21 cellular contexts compared by ENCODE assay signal in genomic region chr2:143745060-143745459, GRCh38.
DNase-seq lines count a peak whose midpoint lies in the region; ATAC-seq, FAIRE-seq and TF ChIP-seq lines count a peak whose summit lies in the region.
"Had no signal": no experiment of that assay in that cellular context is flagged by ENCODE, and none has a peak within 500 bp of the region (broad histone marks: within the 10 kb centered on the region; RNA-seq: fewer than 3 reads in every experiment).

No MANE protein-coding gene starts in this region.

- H3K9me3 Mint-ChIP-seq in CD4-positive, CD25-positive, alpha-beta regulatory T cell = no peaks in the 10 kb centered on the region
- no peaks in the 10 kb centered on the region for H3K9me3 Mint-ChIP-seq in nephron
- H3K9me3 Mint-ChIP-seq in activated CD8-positive, alpha-beta memory T cell treated with anti-CD3 and anti-CD28 coated beads, Interleukin-2, amount 10 ng/mL, durations not matched to agents 7 days and 5 days (ENCODE audit: low read depth) = no peaks in the 10 kb centered on the region
- H3K9me3 Mint-ChIP-seq: activated naive CD8-positive, alpha-beta T cell treated with anti-CD3 and anti-CD28 coated beads, Interleukin-2, amount 10 ng/mL, durations not matched to agents 7 days and 5 days; activated T-helper 2 cell treated with anti-CD3 and anti-CD28 coated beads, Interferon-gamma antibody, Interleukin-2, Interleukin-4, amounts not matched to agents 10 μg/mL and 5 μg/mL and 100 μg/mL, durations not matched to agents 14 hours and 24 hours and 36 hours; T-helper 2 cell treated with Interferon-gamma antibody and Interleukin-4, amounts not matched to agents 5 μg/mL and 100 μg/mL, for 36 hours had no signal

- no peaks in the 10 kb centered on the region for H3K79me1 ChIP-seq in H1 (ENCODE audit: low read depth, low read length)

- H3K56ac ChIP-seq in H1 (replicated peaks; ENCODE audit: insufficient read length, low read depth, low read length) = no peak overlapping the region

- H3K9me3 ChIP-seq in CD4-positive, CD25-positive, alpha-beta regulatory T cell (ENCODE audit: control insufficient read depth in 2 of 2, low read length in 2 of 2) = no peaks in the 10 kb centered on the region
- H3K9me3 ChIP-seq in HEK293 (ENCODE audit: control insufficient read depth, insufficient read depth, low read depth, low read length) (no peaks in the 10 kb centered on the region), H1 (ENCODE audit: insufficient read depth in 2 of 2, low read depth in 1 of 2, low read length in 1 of 2) (no peaks in the 10 kb centered on the region), colonic mucosa (no peaks in the 10 kb centered on the region)
- H3K9me3 ChIP-seq: BLaER1, esophagus muscularis mucosa, gastrocnemius medialis, suprapubic skin had no signal

- H4K20me1 ChIP-seq in H1 (replicated peaks in 1 of 2; ENCODE audit: control insufficient read depth in 1 of 2, insufficient read depth in 2 of 2, low read length in 2 of 2) = no peaks in the 10 kb centered on the region
- H4K20me1 ChIP-seq: BLaER1 had no signal

- intact Hi-C loops in colonic mucosa (cut with DNase I) = no loop called here

- H3K27me3 Mint-ChIP-seq in CD4-positive, CD25-positive, alpha-beta regulatory T cell = no peaks in the 10 kb centered on the region
- H3K27me3 Mint-ChIP-seq in nephron (ENCODE audit: low read depth) = no peaks in the 10 kb centered on the region
- no peaks in the 10 kb centered on the region for H3K27me3 Mint-ChIP-seq in activated CD8-positive, alpha-beta memory T cell treated with anti-CD3 and anti-CD28 coated beads, Interleukin-2, amount 10 ng/mL, durations not matched to agents 7 days and 5 days
- H3K27me3 Mint-ChIP-seq: activated naive CD8-positive, alpha-beta T cell treated with anti-CD3 and anti-CD28 coated beads, Interleukin-2, amount 10 ng/mL, durations not matched to agents 7 days and 5 days had no signal

- no peaks in the 10 kb centered on the region for H3K4me1 ChIP-seq in CD4-positive, CD25-positive, alpha-beta regulatory T cell (ENCODE audit: control insufficient read depth, insufficient read depth, low read length, poor library complexity, severe bottlenecking)
- H3K4me1 ChIP-seq in HEK293 (ENCODE audit: control insufficient read depth, insufficient read depth, low read length) (no peaks in the 10 kb centered on the region), H1 (replicated peaks in 1 of 4; ENCODE audit: control insufficient read depth in 3 of 4, insufficient read depth in 4 of 4, low read length in 3 of 4) (peaks cover 0 to 6% (median 4%) of the 10 kb centered on the region in 4 experiments; a peak in 4 of 7 replicates), colonic mucosa (no peaks in the 10 kb centered on the region)
- H3K4me1 ChIP-seq: esophagus muscularis mucosa, gastrocnemius medialis, suprapubic skin had no signal

- FAIRE-seq in H1 (lab: Jason Lieb, UNC) = peak; percentile 28
- FAIRE-seq: keratinocyte had no signal

- no peak overlapping the region for H3K27ac ChIP-seq in CD4-positive, CD25-positive, alpha-beta regulatory T cell (ENCODE audit: insufficient read depth, low read length, poor library complexity, severe bottlenecking)
- no peak overlapping the region for H3K27ac ChIP-seq in HEK293 (ENCODE audit: extremely low read depth, low read depth, low read length)
- no peak overlapping the region for H3K27ac ChIP-seq in H1 (ENCODE audit: low read depth, low read length)
- no peak overlapping the region for H3K27ac ChIP-seq in colonic mucosa
- H3K27ac ChIP-seq: BLaER1, esophagus muscularis mucosa, gastrocnemius medialis, suprapubic skin, VCaP had no signal

- TF ChIP-seq POLR2A in H1 (IDR thresholded peaks at IDR 0.05; ENCODE audit: control extremely low read depth in 1 of 2, low read depth in 2 of 2, low read length in 2 of 2) = no peak

- H3K23me2 ChIP-seq in H1 (ENCODE audit: low read depth, low read length) = no peaks in the 10 kb centered on the region

- H2BK5ac ChIP-seq in H1 (ENCODE audit: low read depth, low read length) = no peak overlapping the region

- no peak for TF ChIP-seq EP300 in H1 (IDR thresholded peaks at IDR 0.05; ENCODE audit: borderline replicate concordance in 1 of 2, low read depth in 2 of 2, low read length in 2 of 2)

- WGBS in H1 (ENCODE audit: extremely low coverage in 1 of 2, insufficient coverage in 1 of 2, insufficient read length in 1 of 2, insufficient replicate concordance in 2 of 2, low coverage in 1 of 2, low lambda C conversion rate in 2 of 2, missing lambda C conversion rate in 1 of 2), 2 experiments = 59% methylated on average over 2 of the region's 2 CpGs; no CpG with 5 or more reads in 1 of the 2 experiments

- H4K8ac ChIP-seq in H1 (ENCODE audit: extremely low read depth, insufficient read depth, low read length) = no peak overlapping the region

- H3K23ac ChIP-seq in H1 (ENCODE audit: insufficient read length) = no peak overlapping the region

- no peak overlapping the region for H3K9ac ChIP-seq in H1 (replicated peaks in 1 of 4; ENCODE audit: extremely low read depth in 1 of 4, low read depth in 3 of 4, low read length in 3 of 4)
- H3K9ac ChIP-seq in colonic mucosa (ENCODE audit: low read depth in 2 of 2, low read length in 2 of 2) = no peak overlapping the region
- H3K9ac ChIP-seq: BLaER1 had no signal

- CTCF ChIA-PET in HEK293 (lab: Yijun Ruan, JAX) = no interaction called here
- CTCF ChIA-PET in H1 (lab: Charles Lee; ENCODE audit: partially characterized antibody) = interaction anchor here (1.3 kb wide), 1 partner anchor 17 kb away, joined by 3 read pairs; no protein-coding TSS in a partner anchor
- CTCF ChIA-PET in activated CD8-positive, alpha-beta memory T cell treated with anti-CD3 and anti-CD28 coated beads, Interleukin-2, amount 10 ng/mL, durations not matched to agents 7 days and 5 days (lab: Charles Lee) = no interaction called here

- H3K4ac ChIP-seq in H1 (replicated peaks; ENCODE audit: insufficient read length, low read depth, low read length) = no peak overlapping the region

- H2AK5ac ChIP-seq in H1 (ENCODE audit: low read depth, low read length) = no peak overlapping the region

- H4K91ac ChIP-seq in H1 (replicated peaks; ENCODE audit: insufficient read length, low read length) = no peak overlapping the region

- H3K14ac ChIP-seq in H1 (ENCODE audit: insufficient read length) = no peak overlapping the region

- no peak overlapping the region for H2BK20ac ChIP-seq in H1 (ENCODE audit: low read length)

- H2BK120ac ChIP-seq in H1 (replicated peaks; ENCODE audit: low read depth, low read length) = no peak overlapping the region

- peak overlapping the region; percentile 52; the same call in 1 of the 2 replicates for H2BK12ac ChIP-seq in H1 (ENCODE audit: low read depth, low read length)

- peak overlapping the region in 2 of 3 donors; percentile 45 to 62 for H3K27ac Mint-ChIP-seq in CD4-positive, CD25-positive, alpha-beta regulatory T cell
- peak overlapping the region in 2 of 3 experiments; percentile 18 to 72 for H3K27ac Mint-ChIP-seq in nephron
- H3K27ac Mint-ChIP-seq in activated CD8-positive, alpha-beta memory T cell treated with anti-CD3 and anti-CD28 coated beads, Interleukin-2, amount 10 ng/mL, durations not matched to agents 7 days and 5 days = no peak overlapping the region
- H3K27ac Mint-ChIP-seq: activated naive CD8-positive, alpha-beta T cell treated with anti-CD3 and anti-CD28 coated beads, Interleukin-2, amount 10 ng/mL, durations not matched to agents 7 days and 5 days; activated T-helper 2 cell treated with anti-CD3 and anti-CD28 coated beads, Interferon-gamma antibody, Interleukin-2, Interleukin-4, amounts not matched to agents 10 μg/mL and 5 μg/mL and 100 μg/mL, durations not matched to agents 14 hours and 24 hours and 36 hours; T-helper 2 cell treated with Interferon-gamma antibody and Interleukin-4, amounts not matched to agents 5 μg/mL and 100 μg/mL, for 36 hours had no signal

- no peak overlapping the region for H3K4me3 Mint-ChIP-seq in CD4-positive, CD25-positive, alpha-beta regulatory T cell
- H3K4me3 Mint-ChIP-seq in nephron = no peak overlapping the region
- H3K4me3 Mint-ChIP-seq in activated CD8-positive, alpha-beta memory T cell treated with anti-CD3 and anti-CD28 coated beads, Interleukin-2, amount 10 ng/mL, durations not matched to agents 7 days and 5 days = no peak overlapping the region
- H3K4me3 Mint-ChIP-seq: activated naive CD8-positive, alpha-beta T cell treated with anti-CD3 and anti-CD28 coated beads, Interleukin-2, amount 10 ng/mL, durations not matched to agents 7 days and 5 days; T-helper 2 cell treated with Interferon-gamma antibody and Interleukin-4, amounts not matched to agents 5 μg/mL and 100 μg/mL, for 36 hours had no signal

- POLR2A ChIA-PET in HEK293 (lab: Yijun Ruan, JAX) = no interaction called here
- POLR2A ChIA-PET in H1 (lab: Charles Lee; ENCODE audit: partially characterized antibody) = no interaction called here

- TF ChIP-seq CTCF in HEK293 (tag by site-specific recombination; IDR thresholded peaks at IDR 0.05) (no peak), H1 (IDR thresholded peaks at IDR 0.05; ENCODE audit: control extremely low read depth in 1 of 3, insufficient read depth in 1 of 3, low read depth in 1 of 3, low read length in 3 of 3) (no peak), nephron (IDR thresholded peaks at IDR 0.05; ENCODE audit: unreplicated experiment in 3 of 3) (no peak), colonic mucosa (IDR thresholded peaks at IDR 0.05) (no peak)

- H3K36me3 ChIP-seq in CD4-positive, CD25-positive, alpha-beta regulatory T cell (ENCODE audit: control insufficient read depth, insufficient read depth, low read length) = peaks cover 5% of the 10 kb centered on the region
- no peaks in the 10 kb centered on the region for H3K36me3 ChIP-seq in HEK293 (ENCODE audit: control insufficient read depth in 2 of 2, insufficient read depth in 1 of 2, low read length in 2 of 2)
- no peaks in the 10 kb centered on the region for H3K36me3 ChIP-seq in H1 (ENCODE audit: control insufficient read depth in 2 of 4, insufficient read depth in 4 of 4, low read length in 3 of 4)
- H3K36me3 ChIP-seq in colonic mucosa = no peaks in the 10 kb centered on the region
- H3K36me3 ChIP-seq: BLaER1, esophagus muscularis mucosa, gastrocnemius medialis, suprapubic skin had no signal

- H3K18ac ChIP-seq in H1 (ENCODE audit: extremely low read depth, low read length) = peak overlapping the region; percentile 8; the same call in 1 of the 2 replicates

- H3K4me2 ChIP-seq in H1 (ENCODE audit: insufficient read depth in 1 of 2, low read depth in 2 of 2, low read length in 2 of 2) = no peak overlapping the region
- H3K4me2 ChIP-seq: BLaER1 had no signal

- no peak for TF ChIP-seq RAD21 in H1 (IDR thresholded peaks at IDR 0.05 in 1 of 2, conservative IDR thresholded peaks at IDR 0.05 in 1 of 2; ENCODE audit: low read depth in 2 of 2, low read length in 2 of 2)

- no peak for DNase-seq in CD4-positive, CD25-positive, alpha-beta regulatory T cell
- DNase-seq in H1 (ENCODE audit: low read depth in 1 of 2, low spot score in 2 of 2) (peak in 1 of 2 experiments; percentile 17), NCI-H1930 (lab: John Stamatoyannopoulos, UW) (no peak), colonic mucosa (no peak)
- DNase-seq in activated CD8-positive, alpha-beta memory T cell treated with anti-CD3 and anti-CD28 coated beads, Interleukin-2, amount 10 ng/mL, durations not matched to agents 7 days and 5 days = no peak
- DNase-seq: activated CD4-positive, alpha-beta T cell treated with anti-CD3 and anti-CD28 coated beads, Interleukin-2, amount 50 U/mL, for 1 hour; activated naive CD8-positive, alpha-beta T cell treated with anti-CD3 and anti-CD28 coated beads, Interleukin-2, amount 10 ng/mL, durations not matched to agents 7 days and 5 days; gastrocnemius medialis; hypothalamus; NCI-H2081 treated with DMSO at 0.1 percent for 48 hours had no signal

- ATAC-seq in CD4-positive, CD25-positive, alpha-beta regulatory T cell (ENCODE audit: low read depth in 2 of 2) = no peak
- no peak for ATAC-seq in GM19463 (IDR thresholded peaks at IDR 0.05; ENCODE audit: unreplicated experiment)
- ATAC-seq in activated CD8-positive, alpha-beta memory T cell treated with anti-CD3 and anti-CD28 coated beads, Interleukin-2, amount 10 ng/mL, durations not matched to agents 7 days and 5 days = no peak
- ATAC-seq: gastrocnemius medialis, SK-N-SH treated with all-trans-retinoic acid at 6 μM for 48 hours had no signal

- H3K27me3 ChIP-seq in CD4-positive, CD25-positive, alpha-beta regulatory T cell (ENCODE audit: control insufficient read depth, insufficient read depth, low read length) = no peaks in the 10 kb centered on the region
- H3K27me3 ChIP-seq in H1 (replicated peaks in 1 of 4; ENCODE audit: control insufficient read depth in 3 of 4, extremely low read depth in 1 of 4, insufficient read depth in 3 of 4, low read length in 3 of 4) = no peaks in the 10 kb centered on the region
- no peaks in the 10 kb centered on the region for H3K27me3 ChIP-seq in colonic mucosa
- H3K27me3 ChIP-seq: BLaER1, esophagus muscularis mucosa, gastrocnemius medialis, suprapubic skin had no signal

- peaks cover 57% of the 10 kb centered on the region for H3K36me3 Mint-ChIP-seq in CD4-positive, CD25-positive, alpha-beta regulatory T cell
- no peaks in the 10 kb centered on the region for H3K36me3 Mint-ChIP-seq in nephron (ENCODE audit: low read depth)
- peaks cover 18% of the 10 kb centered on the region for H3K36me3 Mint-ChIP-seq in activated CD8-positive, alpha-beta memory T cell treated with anti-CD3 and anti-CD28 coated beads, Interleukin-2, amount 10 ng/mL, durations not matched to agents 7 days and 5 days

- H2AFZ ChIP-seq in H1 (ENCODE audit: low read length) = peak overlapping the region; percentile 0; the same call in 1 of the 2 replicates

- H3K4me1 Mint-ChIP-seq in CD4-positive, CD25-positive, alpha-beta regulatory T cell = peaks cover 0 to 14% (median 8%) of the 10 kb centered on the region in 4 donors
- peaks cover 29% of the 10 kb centered on the region for H3K4me1 Mint-ChIP-seq in nephron
- H3K4me1 Mint-ChIP-seq in activated CD8-positive, alpha-beta memory T cell treated with anti-CD3 and anti-CD28 coated beads, Interleukin-2, amount 10 ng/mL, durations not matched to agents 7 days and 5 days = no peaks in the 10 kb centered on the region
- H3K4me1 Mint-ChIP-seq: activated naive CD8-positive, alpha-beta T cell treated with anti-CD3 and anti-CD28 coated beads, Interleukin-2, amount 10 ng/mL, durations not matched to agents 7 days and 5 days had no signal

- H2BK15ac ChIP-seq in H1 (ENCODE audit: low read length) = peak overlapping the region; percentile 23; the same call in 1 of the 2 replicates

- no peak overlapping the region for H4K5ac ChIP-seq in H1 (ENCODE audit: insufficient read length, low read depth, low read length)

- no peaks in the 10 kb centered on the region for H3K79me2 ChIP-seq in H1 (ENCODE audit: control insufficient read depth in 1 of 2, insufficient read depth in 2 of 2, low read length in 2 of 2)

- H3K4me3 ChIP-seq in CD4-positive, CD25-positive, alpha-beta regulatory T cell (ENCODE audit: low read depth, low read length) = no peak overlapping the region
- no peak overlapping the region for H3K4me3 ChIP-seq in HEK293 (ENCODE audit: low read depth, low read length)
- no peak overlapping the region for H3K4me3 ChIP-seq in H1 (ENCODE audit: extremely low read depth in 1 of 4, insufficient read depth in 2 of 4, low read depth in 3 of 4, low read length in 4 of 4)
- no peak overlapping the region for H3K4me3 ChIP-seq in colonic mucosa
- H3K4me3 ChIP-seq: BLaER1, esophagus muscularis mucosa, gastrocnemius medialis, suprapubic skin had no signal
